ENCODE assay signal across 1 cellular context in the genomic region with DNA sequence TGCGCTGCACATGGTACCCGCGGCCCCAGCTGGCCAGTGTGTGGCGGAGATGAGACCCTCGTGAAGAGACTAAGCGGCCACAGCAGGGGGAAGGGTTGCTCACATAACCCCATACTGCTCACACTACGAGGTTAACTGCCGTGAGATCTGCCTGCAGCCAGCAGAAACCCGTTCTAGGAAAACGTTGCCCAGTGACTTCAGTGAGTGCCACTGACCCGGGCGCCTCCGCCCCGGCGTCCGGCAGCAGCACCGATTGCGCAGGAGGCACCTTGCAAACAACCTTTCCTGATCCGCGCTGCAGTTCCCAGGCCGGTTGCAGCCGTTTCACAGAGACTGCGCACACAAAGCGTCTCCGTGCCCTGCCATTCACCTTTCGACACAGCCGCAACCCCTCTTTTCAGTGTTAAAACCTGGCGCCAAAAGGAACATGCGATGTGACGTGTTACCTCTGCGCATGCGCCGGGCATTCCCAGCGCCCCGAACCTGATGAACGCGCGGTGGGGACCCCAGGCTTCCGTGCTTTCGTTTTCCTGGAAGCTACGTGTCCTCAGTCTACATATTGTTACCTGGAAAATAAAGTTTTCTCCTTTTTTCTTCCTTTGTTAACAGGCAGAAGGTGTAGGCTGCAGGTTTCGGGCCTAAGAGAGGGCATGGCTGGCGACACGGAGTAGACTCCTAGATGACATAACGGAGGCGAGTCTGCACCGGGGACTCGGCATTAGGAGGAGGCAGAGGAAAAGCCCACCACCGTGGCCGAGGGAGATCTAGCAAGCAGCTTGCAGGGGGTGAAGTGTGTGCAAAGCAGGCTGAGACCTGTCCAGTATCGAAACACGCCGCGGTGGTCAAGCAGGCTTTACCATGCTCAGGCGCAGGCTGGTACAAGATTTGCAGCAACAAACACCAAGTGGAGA.
TF ChIP-seq lines count a peak whose summit lies in the region.

No MANE protein-coding gene starts in this region.

TF ChIP-seq in HEK293, 187 proteins besides CTCF, POLR2A, EP300 and RAD21 (continued from another document):
- TF ChIP-seq BCL11B (tag by site-specific recombination; IDR thresholded peaks at IDR 0.05; ENCODE audit: low read depth) (0 out of 2 replicates have a peak, but pooled peaks have one; percentile 10), ZNF707 (tag by site-specific recombination; IDR thresholded peaks at IDR 0.05) (no peak), ZNF677 (tag by site-specific recombination; IDR thresholded peaks at IDR 0.05) (no peak), ZBTB8A (tag by site-specific recombination; IDR thresholded peaks at IDR 0.05) (peak; percentile 43), ZNF184 (tag by site-specific recombination; IDR thresholded peaks at IDR 0.05) (no peak), FEZF1 (tag by site-specific recombination; IDR thresholded peaks at IDR 0.05) (peak; percentile 83), GLIS1 (tag by site-specific recombination; IDR thresholded peaks at IDR 0.05) (peak; percentile 76), ZNF311 (tag by site-specific recombination; IDR thresholded peaks at IDR 0.05; ENCODE audit: borderline replicate concordance) (no peak), ZNF366 (tag by site-specific recombination; conservative IDR thresholded peaks at IDR 0.05) (no peak), ZNF114 (tag by site-specific recombination; IDR thresholded peaks at IDR 0.05) (no peak), SP2 (tag by site-specific recombination; IDR thresholded peaks at IDR 0.05) (no peak; the same call in 1 of the 2 replicates), SP7 (tag by site-specific recombination; IDR thresholded peaks at IDR 0.05) (peak; percentile 53), ZNF239 (tag by site-specific recombination; IDR thresholded peaks at IDR 0.05) (0 out of 2 replicates have a peak, but pooled peaks have one; percentile 26), ZNF501 (tag by site-specific recombination; IDR thresholded peaks at IDR 0.05) (no peak), ZFP69B (tag by site-specific recombination; IDR thresholded peaks at IDR 0.05) (0 out of 2 replicates have a peak, but pooled peaks have one; percentile 38), ZNF600 (tag by site-specific recombination; IDR thresholded peaks at IDR 0.05) (peak; percentile 74), SCRT2 (tag by site-specific recombination; IDR thresholded peaks at IDR 0.05) (peak; percentile 90), ZNF791 (tag by site-specific recombination; IDR thresholded peaks at IDR 0.05) (no peak; the same call in 1 of the 2 replicates), ZNF561 (tag by site-specific recombination; IDR thresholded peaks at IDR 0.05; ENCODE audit: borderline replicate concordance) (peak; percentile 88; the same call in 1 of the 2 replicates), ZNF660 (tag by site-specific recombination; IDR thresholded peaks at IDR 0.05) (peak; percentile 49; the same call in 1 of the 2 replicates), ZNF341 (tag by site-specific recombination; IDR thresholded peaks at IDR 0.05; ENCODE audit: low read depth) (peak; percentile 89), ZNF510 (tag by site-specific recombination; IDR thresholded peaks at IDR 0.05; ENCODE audit: insufficient replicate concordance) (no peak), ZNF473 (tag by site-specific recombination; IDR thresholded peaks at IDR 0.05) (no peak), ZNF335 (tag by site-specific recombination; conservative IDR thresholded peaks at IDR 0.05) (peak; percentile 93)
- TF ChIP-seq, protein P1, sequence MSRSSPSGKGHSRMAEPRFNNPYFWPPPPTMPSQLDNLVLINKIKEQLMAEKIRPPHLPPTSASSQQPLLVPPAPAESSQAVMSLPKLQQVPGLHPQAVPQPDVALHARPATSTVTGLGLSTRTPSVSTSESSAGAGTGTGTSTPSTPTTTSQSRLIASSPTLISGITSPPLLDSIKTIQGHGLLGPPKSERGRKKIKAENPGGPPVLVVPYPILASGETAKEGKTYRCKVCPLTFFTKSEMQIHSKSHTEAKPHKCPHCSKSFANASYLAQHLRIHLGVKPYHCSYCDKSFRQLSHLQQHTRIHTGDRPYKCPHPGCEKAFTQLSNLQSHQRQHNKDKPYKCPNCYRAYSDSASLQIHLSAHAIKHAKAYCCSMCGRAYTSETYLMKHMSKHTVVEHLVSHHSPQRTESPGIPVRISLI (tag by site-specific recombination; IDR thresholded peaks at IDR 0.05) = no peak
- TF ChIP-seq, protein P2, sequence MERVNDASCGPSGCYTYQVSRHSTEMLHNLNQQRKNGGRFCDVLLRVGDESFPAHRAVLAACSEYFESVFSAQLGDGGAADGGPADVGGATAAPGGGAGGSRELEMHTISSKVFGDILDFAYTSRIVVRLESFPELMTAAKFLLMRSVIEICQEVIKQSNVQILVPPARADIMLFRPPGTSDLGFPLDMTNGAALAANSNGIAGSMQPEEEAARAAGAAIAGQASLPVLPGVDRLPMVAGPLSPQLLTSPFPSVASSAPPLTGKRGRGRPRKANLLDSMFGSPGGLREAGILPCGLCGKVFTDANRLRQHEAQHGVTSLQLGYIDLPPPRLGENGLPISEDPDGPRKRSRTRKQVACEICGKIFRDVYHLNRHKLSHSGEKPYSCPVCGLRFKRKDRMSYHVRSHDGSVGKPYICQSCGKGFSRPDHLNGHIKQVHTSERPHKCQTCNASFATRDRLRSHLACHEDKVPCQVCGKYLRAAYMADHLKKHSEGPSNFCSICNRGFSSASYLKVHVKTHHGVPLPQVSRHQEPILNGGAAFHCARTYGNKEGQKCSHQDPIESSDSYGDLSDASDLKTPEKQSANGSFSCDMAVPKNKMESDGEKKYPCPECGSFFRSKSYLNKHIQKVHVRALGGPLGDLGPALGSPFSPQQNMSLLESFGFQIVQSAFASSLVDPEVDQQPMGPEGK (tag by site-specific recombination; IDR thresholded peaks at IDR 0.05) = no peak
- TF ChIP-seq, protein P3, sequence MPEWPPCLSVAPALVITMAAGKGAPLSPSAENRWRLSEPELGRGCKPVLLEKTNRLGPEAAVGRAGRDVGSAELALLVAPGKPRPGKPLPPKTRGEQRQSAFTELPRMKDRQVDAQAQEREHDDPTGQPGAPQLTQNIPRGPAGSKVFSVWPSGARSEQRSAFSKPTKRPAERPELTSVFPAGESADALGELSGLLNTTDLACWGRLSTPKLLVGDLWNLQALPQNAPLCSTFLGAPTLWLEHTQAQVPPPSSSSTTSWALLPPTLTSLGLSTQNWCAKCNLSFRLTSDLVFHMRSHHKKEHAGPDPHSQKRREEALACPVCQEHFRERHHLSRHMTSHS (tag by site-specific recombination; IDR thresholded peaks at IDR 0.05) = no peak
- TF ChIP-seq, protein P4, sequence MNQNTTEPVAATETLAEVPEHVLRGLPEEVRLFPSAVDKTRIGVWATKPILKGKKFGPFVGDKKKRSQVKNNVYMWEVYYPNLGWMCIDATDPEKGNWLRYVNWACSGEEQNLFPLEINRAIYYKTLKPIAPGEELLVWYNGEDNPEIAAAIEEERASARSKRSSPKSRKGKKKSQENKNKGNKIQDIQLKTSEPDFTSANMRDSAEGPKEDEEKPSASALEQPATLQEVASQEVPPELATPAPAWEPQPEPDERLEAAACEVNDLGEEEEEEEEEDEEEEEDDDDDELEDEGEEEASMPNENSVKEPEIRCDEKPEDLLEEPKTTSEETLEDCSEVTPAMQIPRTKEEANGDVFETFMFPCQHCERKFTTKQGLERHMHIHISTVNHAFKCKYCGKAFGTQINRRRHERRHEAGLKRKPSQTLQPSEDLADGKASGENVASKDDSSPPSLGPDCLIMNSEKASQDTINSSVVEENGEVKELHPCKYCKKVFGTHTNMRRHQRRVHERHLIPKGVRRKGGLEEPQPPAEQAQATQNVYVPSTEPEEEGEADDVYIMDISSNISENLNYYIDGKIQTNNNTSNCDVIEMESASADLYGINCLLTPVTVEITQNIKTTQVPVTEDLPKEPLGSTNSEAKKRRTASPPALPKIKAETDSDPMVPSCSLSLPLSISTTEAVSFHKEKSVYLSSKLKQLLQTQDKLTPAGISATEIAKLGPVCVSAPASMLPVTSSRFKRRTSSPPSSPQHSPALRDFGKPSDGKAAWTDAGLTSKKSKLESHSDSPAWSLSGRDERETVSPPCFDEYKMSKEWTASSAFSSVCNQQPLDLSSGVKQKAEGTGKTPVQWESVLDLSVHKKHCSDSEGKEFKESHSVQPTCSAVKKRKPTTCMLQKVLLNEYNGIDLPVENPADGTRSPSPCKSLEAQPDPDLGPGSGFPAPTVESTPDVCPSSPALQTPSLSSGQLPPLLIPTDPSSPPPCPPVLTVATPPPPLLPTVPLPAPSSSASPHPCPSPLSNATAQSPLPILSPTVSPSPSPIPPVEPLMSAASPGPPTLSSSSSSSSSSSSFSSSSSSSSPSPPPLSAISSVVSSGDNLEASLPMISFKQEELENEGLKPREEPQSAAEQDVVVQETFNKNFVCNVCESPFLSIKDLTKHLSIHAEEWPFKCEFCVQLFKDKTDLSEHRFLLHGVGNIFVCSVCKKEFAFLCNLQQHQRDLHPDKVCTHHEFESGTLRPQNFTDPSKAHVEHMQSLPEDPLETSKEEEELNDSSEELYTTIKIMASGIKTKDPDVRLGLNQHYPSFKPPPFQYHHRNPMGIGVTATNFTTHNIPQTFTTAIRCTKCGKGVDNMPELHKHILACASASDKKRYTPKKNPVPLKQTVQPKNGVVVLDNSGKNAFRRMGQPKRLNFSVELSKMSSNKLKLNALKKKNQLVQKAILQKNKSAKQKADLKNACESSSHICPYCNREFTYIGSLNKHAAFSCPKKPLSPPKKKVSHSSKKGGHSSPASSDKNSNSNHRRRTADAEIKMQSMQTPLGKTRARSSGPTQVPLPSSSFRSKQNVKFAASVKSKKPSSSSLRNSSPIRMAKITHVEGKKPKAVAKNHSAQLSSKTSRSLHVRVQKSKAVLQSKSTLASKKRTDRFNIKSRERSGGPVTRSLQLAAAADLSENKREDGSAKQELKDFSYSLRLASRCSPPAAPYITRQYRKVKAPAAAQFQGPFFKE (tag by site-specific recombination; IDR thresholded peaks at IDR 0.05; ENCODE audit: borderline replicate concordance) = no peak
- TF ChIP-seq, protein P5, sequence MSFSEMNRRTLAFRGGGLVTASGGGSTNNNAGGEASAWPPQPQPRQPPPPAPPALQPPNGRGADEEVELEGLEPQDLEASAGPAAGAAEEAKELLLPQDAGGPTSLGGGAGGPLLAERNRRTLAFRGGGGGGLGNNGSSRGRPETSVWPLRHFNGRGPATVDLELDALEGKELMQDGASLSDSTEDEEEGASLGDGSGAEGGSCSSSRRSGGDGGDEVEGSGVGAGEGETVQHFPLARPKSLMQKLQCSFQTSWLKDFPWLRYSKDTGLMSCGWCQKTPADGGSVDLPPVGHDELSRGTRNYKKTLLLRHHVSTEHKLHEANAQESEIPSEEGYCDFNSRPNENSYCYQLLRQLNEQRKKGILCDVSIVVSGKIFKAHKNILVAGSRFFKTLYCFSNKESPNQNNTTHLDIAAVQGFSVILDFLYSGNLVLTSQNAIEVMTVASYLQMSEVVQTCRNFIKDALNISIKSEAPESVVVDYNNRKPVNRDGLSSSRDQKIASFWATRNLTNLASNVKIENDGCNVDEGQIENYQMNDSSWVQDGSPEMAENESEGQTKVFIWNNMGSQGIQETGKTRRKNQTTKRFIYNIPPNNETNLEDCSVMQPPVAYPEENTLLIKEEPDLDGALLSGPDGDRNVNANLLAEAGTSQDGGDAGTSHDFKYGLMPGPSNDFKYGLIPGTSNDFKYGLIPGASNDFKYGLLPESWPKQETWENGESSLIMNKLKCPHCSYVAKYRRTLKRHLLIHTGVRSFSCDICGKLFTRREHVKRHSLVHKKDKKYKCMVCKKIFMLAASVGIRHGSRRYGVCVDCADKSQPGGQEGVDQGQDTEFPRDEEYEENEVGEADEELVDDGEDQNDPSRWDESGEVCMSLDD (tag by site-specific recombination; IDR thresholded peaks at IDR 0.05) = peak; percentile 69
- TF ChIP-seq, protein P6, sequence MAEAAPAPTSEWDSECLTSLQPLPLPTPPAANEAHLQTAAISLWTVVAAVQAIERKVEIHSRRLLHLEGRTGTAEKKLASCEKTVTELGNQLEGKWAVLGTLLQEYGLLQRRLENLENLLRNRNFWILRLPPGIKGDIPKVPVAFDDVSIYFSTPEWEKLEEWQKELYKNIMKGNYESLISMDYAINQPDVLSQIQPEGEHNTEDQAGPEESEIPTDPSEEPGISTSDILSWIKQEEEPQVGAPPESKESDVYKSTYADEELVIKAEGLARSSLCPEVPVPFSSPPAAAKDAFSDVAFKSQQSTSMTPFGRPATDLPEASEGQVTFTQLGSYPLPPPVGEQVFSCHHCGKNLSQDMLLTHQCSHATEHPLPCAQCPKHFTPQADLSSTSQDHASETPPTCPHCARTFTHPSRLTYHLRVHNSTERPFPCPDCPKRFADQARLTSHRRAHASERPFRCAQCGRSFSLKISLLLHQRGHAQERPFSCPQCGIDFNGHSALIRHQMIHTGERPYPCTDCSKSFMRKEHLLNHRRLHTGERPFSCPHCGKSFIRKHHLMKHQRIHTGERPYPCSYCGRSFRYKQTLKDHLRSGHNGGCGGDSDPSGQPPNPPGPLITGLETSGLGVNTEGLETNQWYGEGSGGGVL (tag by site-specific recombination; IDR thresholded peaks at IDR 0.05) = 0 out of 2 replicates have a peak, but pooled peaks have one; percentile 28
- TF ChIP-seq, protein P7, sequence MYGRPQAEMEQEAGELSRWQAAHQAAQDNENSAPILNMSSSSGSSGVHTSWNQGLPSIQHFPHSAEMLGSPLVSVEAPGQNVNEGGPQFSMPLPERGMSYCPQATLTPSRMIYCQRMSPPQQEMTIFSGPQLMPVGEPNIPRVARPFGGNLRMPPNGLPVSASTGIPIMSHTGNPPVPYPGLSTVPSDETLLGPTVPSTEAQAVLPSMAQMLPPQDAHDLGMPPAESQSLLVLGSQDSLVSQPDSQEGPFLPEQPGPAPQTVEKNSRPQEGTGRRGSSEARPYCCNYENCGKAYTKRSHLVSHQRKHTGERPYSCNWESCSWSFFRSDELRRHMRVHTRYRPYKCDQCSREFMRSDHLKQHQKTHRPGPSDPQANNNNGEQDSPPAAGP (tag by site-specific recombination; IDR thresholded peaks at IDR 0.05) = peak; percentile 5; the same call in 1 of the 2 replicates
